Comparison of ENCODE assay signal across 12 cellular contexts in genomic region chr2:25331686-25332365, GRCh38. TPM values are rescaled to one million over a fixed set of nuclear protein-coding genes. Genes with fewer than 3 reads are reported as not detected.
DNase-seq lines count a peak whose midpoint lies in the region; TF ChIP-seq lines count a peak whose summit lies in the region.
"Had no signal": no experiment of that assay in that cellular context is flagged by ENCODE, and none has a peak within 500 bp of the region (broad histone marks: within the 10 kb centered on the region; RNA-seq: fewer than 3 reads in every experiment).

No MANE protein-coding gene starts in this region.

- no peak overlapping the region for H3K27ac Mint-ChIP-seq in activated CD4-positive, alpha-beta memory T cell treated with anti-CD3 and anti-CD28 coated beads for 36 hours
- H3K27ac Mint-ChIP-seq in activated CD4-positive, alpha-beta memory T cell treated with anti-CD3 and anti-CD28 coated beads, Interleukin-2, amount 10 ng/mL, durations not matched to agents 7 days and 5 days = no peak overlapping the region

- H3K9me3 ChIP-seq in MG63 (peaks cover 5% of the 10 kb centered on the region; the same call in 1 of the 2 replicates), hepatocyte (ENCODE audit: low read depth) (no peaks in the 10 kb centered on the region)
- H3K9me3 ChIP-seq: thyroid gland had no signal

- no peaks in the 10 kb centered on the region for H3K9me2 ChIP-seq in hepatocyte (replicated peaks; ENCODE audit: insufficient read depth)

- H3K4me1 ChIP-seq in hepatocyte (ENCODE audit: insufficient read depth) = peaks cover 4% of the 10 kb centered on the region

- H3K27me3 Mint-ChIP-seq in activated CD4-positive, alpha-beta memory T cell treated with anti-CD3 and anti-CD28 coated beads for 36 hours = no peaks in the 10 kb centered on the region
- H3K27me3 Mint-ChIP-seq in activated CD4-positive, alpha-beta memory T cell treated with anti-CD3 and anti-CD28 coated beads, Interleukin-2, amount 10 ng/mL, durations not matched to agents 7 days and 5 days = no peaks in the 10 kb centered on the region

- H3K27ac ChIP-seq in hepatocyte = no peak overlapping the region
- H3K27ac ChIP-seq: thyroid gland had no signal

- no peak for TF ChIP-seq CTCF in fibroblast of mammary gland (conservative IDR thresholded peaks at IDR 0.05; ENCODE audit: control insufficient read depth, insufficient read depth, low read depth, low read length)
- TF ChIP-seq CTCF in hepatocyte (IDR thresholded peaks at IDR 0.05; ENCODE audit: poor library complexity) = no peak

- H3K27me3 ChIP-seq in MG63 (no peaks in the 10 kb centered on the region), hepatocyte (no peaks in the 10 kb centered on the region)
- H3K27me3 ChIP-seq: thyroid gland had no signal

- peaks cover 60% of the 10 kb centered on the region for H3K4me1 Mint-ChIP-seq in activated CD4-positive, alpha-beta memory T cell treated with anti-CD3 and anti-CD28 coated beads for 36 hours (ENCODE audit: low read depth)
- H3K4me1 Mint-ChIP-seq in activated CD4-positive, alpha-beta memory T cell treated with anti-CD3 and anti-CD28 coated beads, Interleukin-2, amount 10 ng/mL, durations not matched to agents 7 days and 5 days = peaks cover 34% of the 10 kb centered on the region

- peak; percentile 78 for DNase-seq in activated CD4-positive, alpha-beta memory T cell treated with anti-CD3 and anti-CD28 coated beads for 36 hours
- DNase-seq in activated CD4-positive, alpha-beta memory T cell treated with anti-CD3 and anti-CD28 coated beads, Interleukin-2, amount 10 ng/mL, durations not matched to agents 7 days and 5 days = no peak
- peak; percentile 50 for DNase-seq in activated T-cell treated with anti-CD3 and anti-CD28 coated beads for 48 hours (ENCODE audit: low read depth)
- DNase-seq in fibroblast of mammary gland (ENCODE audit: low read depth) = peak; percentile 29
- peak; percentile 68 to 79 for DNase-seq in stimulated activated CD8-positive, alpha-beta memory T cell treated with anti-CD3 and anti-CD28 coated beads, Interleukin-15, amount 100 ng/mL, for 4 hours (ENCODE audit: low read depth in 2 of 2)
- DNase-seq in MG63 = no peak
- DNase-seq in GM03348 (ENCODE audit: low spot score) = no peak
- no peak for DNase-seq in hepatocyte (ENCODE audit: low spot score)
- DNase-seq: MM.1S, NCI-H524 treated with DMSO at 0.1 percent for 48 hours, thyroid gland had no signal

- H3K9me3 Mint-ChIP-seq in activated CD4-positive, alpha-beta memory T cell treated with anti-CD3 and anti-CD28 coated beads for 36 hours = peaks cover 12% of the 10 kb centered on the region
- H3K9me3 Mint-ChIP-seq in activated CD4-positive, alpha-beta memory T cell treated with anti-CD3 and anti-CD28 coated beads, Interleukin-2, amount 10 ng/mL, durations not matched to agents 7 days and 5 days = peaks cover 12% of the 10 kb centered on the region

- H2AFZ ChIP-seq in hepatocyte = no peak overlapping the region

- intact Hi-C loops in activated CD4-positive, alpha-beta memory T cell treated with anti-CD3 and anti-CD28 coated beads for 36 hours (cut with micrococcal nuclease) = no loop called here

- H3K4me3 ChIP-seq in fibroblast of mammary gland (ENCODE audit: control insufficient read depth, low read depth, low read length) (no peak overlapping the region), MG63 (no peak overlapping the region), hepatocyte (no peak overlapping the region)
- H3K4me3 ChIP-seq: smooth muscle cell, thyroid gland had no signal

- no peak overlapping the region for H3K4me3 Mint-ChIP-seq in activated CD4-positive, alpha-beta memory T cell treated with anti-CD3 and anti-CD28 coated beads for 36 hours
- no peak overlapping the region for H3K4me3 Mint-ChIP-seq in activated CD4-positive, alpha-beta memory T cell treated with anti-CD3 and anti-CD28 coated beads, Interleukin-2, amount 10 ng/mL, durations not matched to agents 7 days and 5 days

- peaks cover 84% of the 10 kb centered on the region for H4K20me1 ChIP-seq in hepatocyte (ENCODE audit: insufficient read depth, poor library complexity, severe bottlenecking)

- CTCF ChIA-PET in activated CD4-positive, alpha-beta memory T cell treated with anti-CD3 and anti-CD28 coated beads for 36 hours (lab: Charles Lee) = interaction anchor here (0.7 to 2.6 kb wide), 5 partner anchors 22 to 55 kb away, joined by 3 to 8 read pairs (median 5); no protein-coding TSS in a partner anchor
- CTCF ChIA-PET in activated CD4-positive, alpha-beta memory T cell treated with anti-CD3 and anti-CD28 coated beads, Interleukin-2, amount 10 ng/mL, durations not matched to agents 7 days and 5 days (lab: Charles Lee) = interaction anchor here (1.0 kb wide), 1 partner anchor 22 kb away, joined by 3 read pairs; no protein-coding TSS in a partner anchor

- peaks cover 100% of the 10 kb centered on the region for H3K79me2 ChIP-seq in hepatocyte

- H3K36me3 Mint-ChIP-seq in activated CD4-positive, alpha-beta memory T cell treated with anti-CD3 and anti-CD28 coated beads for 36 hours = peaks cover 11% of the 10 kb centered on the region
- H3K36me3 Mint-ChIP-seq in activated CD4-positive, alpha-beta memory T cell treated with anti-CD3 and anti-CD28 coated beads, Interleukin-2, amount 10 ng/mL, durations not matched to agents 7 days and 5 days (ENCODE audit: low read depth) = peaks cover 14% of the 10 kb centered on the region

- peaks cover 8% of the 10 kb centered on the region; the same call in 1 of the 2 replicates for H3K36me3 ChIP-seq in MG63
- H3K36me3 ChIP-seq in hepatocyte (replicated peaks; ENCODE audit: insufficient read depth, low read depth) = no peaks in the 10 kb centered on the region
- H3K36me3 ChIP-seq: thyroid gland had no signal

- 87% methylated on average over 22 of the region's 23 CpGs for WGBS in hepatocyte (ENCODE audit: low lambda C conversion rate, missing lambda C conversion rate)

- H3K4me2 ChIP-seq in hepatocyte = no peak overlapping the region
- H3K4me2 ChIP-seq: smooth muscle cell had no signal

- POLR2A ChIA-PET in activated CD4-positive, alpha-beta memory T cell treated with anti-CD3 and anti-CD28 coated beads for 36 hours (lab: Charles Lee) = interaction anchor here (0.6 to 1.0 kb wide), 3 partner anchors 17 to 22 kb away, joined by 3 to 5 read pairs (median 4); no protein-coding TSS in a partner anchor
- POLR2A ChIA-PET in activated CD4-positive, alpha-beta memory T cell treated with anti-CD3 and anti-CD28 coated beads, Interleukin-2, amount 10 ng/mL, durations not matched to agents 7 days and 5 days (lab: Charles Lee) = interaction anchor here (0.5 to 2.5 kb wide), 4 partner anchors 8 to 23 kb away, joined by 3 to 7 read pairs (median 4); no protein-coding TSS in a partner anchor

RNA-seq across cellular contexts. Expression of gene DNMT3A, which starts 9.9 kb away (rescaled TPM):
- total RNA-seq in activated CD4-positive, alpha-beta memory T cell treated with anti-CD3 and anti-CD28 coated beads for 36 hours = 10 to 100 TPM; 52.0 to 52.5 TPM
- total RNA-seq in activated CD4-positive, alpha-beta memory T cell treated with anti-CD3 and anti-CD28 coated beads, Interleukin-2, amount 10 ng/mL, durations not matched to agents 7 days and 5 days = 10 to 100 TPM; 43.2 to 45.5 TPM
- 6.0 and 9.2 TPM in 2 replicates for total RNA-seq in MG63 (2014; rRNA removed; shearing (Covaris generic); ENCODE audit: low replicate concordance)
- total RNA-seq in hepatocyte = 43.8 and 49.5 TPM in 2 replicates
- polyA plus RNA-seq in hepatocyte = 27.9 and 28.3 TPM in 2 replicates

Comparison
In these comparisons a context has a peak if more than half of its experiments do, and no peak if none do; other contexts are left out.
1. DNase-seq: peak in activated CD4-positive, alpha-beta memory T cell treated with anti-CD3 and anti-CD28 coated beads for 36 hours (single experiment), activated T-cell treated with anti-CD3 and anti-CD28 coated beads for 48 hours (single experiment), fibroblast of mammary gland (single experiment) and stimulated activated CD8-positive, alpha-beta memory T cell treated with anti-CD3 and anti-CD28 coated beads, Interleukin-15, amount 100 ng/mL, for 4 hours (2 of 2); none in activated CD4-positive, alpha-beta memory T cell treated with anti-CD3 and anti-CD28 coated beads, Interleukin-2, amount 10 ng/mL, durations not matched to agents 7 days and 5 days (single experiment), MG63 (single experiment), GM03348 (single experiment) and hepatocyte (single experiment).